26 cellular contexts compared by ENCODE assay signal in the genomic region with DNA sequence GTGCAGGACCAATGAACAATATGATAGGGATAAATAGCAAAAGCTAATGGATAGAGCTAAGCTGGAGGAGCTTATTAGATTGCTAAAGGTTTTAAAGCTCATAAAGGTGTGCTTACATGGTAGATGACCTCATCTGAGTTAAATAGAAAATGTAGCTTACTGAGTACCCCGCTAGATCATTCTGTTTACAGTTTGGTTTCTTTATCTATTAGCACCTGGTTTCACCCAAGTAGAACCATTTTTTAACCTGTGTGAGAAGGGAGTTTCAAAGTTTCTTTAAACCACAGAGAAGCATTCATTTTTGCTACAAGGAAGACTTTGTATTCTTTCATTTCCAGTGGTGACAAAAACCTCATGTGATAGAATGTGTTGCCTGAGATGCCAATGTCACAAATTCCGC.
"Had no signal": no experiment of that assay in that cellular context is flagged by ENCODE, and none has a peak within 500 bp of the region (broad histone marks: within the 10 kb centered on the region; RNA-seq: fewer than 3 reads in every experiment).

No MANE protein-coding gene starts in this region.

- DNase-seq: colonic mucosa; cortex of kidney; dermis blood vessel endothelial cell; dorsolateral prefrontal cortex; effector CD4-positive, alpha-beta T cell; effector CD8-positive, alpha-beta T cell; effector memory CD4-positive, alpha-beta T cell; effector memory CD8-positive, alpha-beta T cell; endodermal cell; erythroblast; esophagus squamous epithelium; foreskin fibroblast; foreskin keratinocyte; foreskin melanocyte; gastrocnemius medialis; glutamatergic neuron; head of caudate nucleus; heart left ventricle; heart right ventricle had no signal

- H3K4me2 ChIP-seq: hepatocyte had no signal

- H3K4me3 Mint-ChIP-seq: dendritic cell treated with granulocyte-macrophage colony-stimulating factor and Interleukin-4, amounts not matched to agents 40 ng/mL and 50 ng/mL, for 4 days; effector memory CD8-positive, alpha-beta T cell; endodermal cell had no signal

- H3K27me3 Mint-ChIP-seq: dendritic cell treated with granulocyte-macrophage colony-stimulating factor and Interleukin-4, amounts not matched to agents 40 ng/mL and 50 ng/mL, for 4 days; effector memory CD8-positive, alpha-beta T cell had no signal

- H3K4me1 Mint-ChIP-seq: endodermal cell had no signal

- H2AFZ ChIP-seq: hepatocyte had no signal

- ATAC-seq: effector memory CD8-positive, alpha-beta T cell; esophagus mucosa; foreskin keratinocyte; gastrocnemius medialis; gastroesophageal sphincter; heart left ventricle; heart right ventricle had no signal

- H3K4me1 ChIP-seq: colonic mucosa, esophagus muscularis mucosa, esophagus squamous epithelium, foreskin keratinocyte, gastrocnemius medialis, gastroesophageal sphincter, heart left ventricle, heart right ventricle had no signal

- H3K27ac ChIP-seq: colonic mucosa, coronary artery, dorsolateral prefrontal cortex, epithelial cell of prostate, esophagus muscularis mucosa, esophagus squamous epithelium, foreskin keratinocyte, gastrocnemius medialis, gastroesophageal sphincter, heart left ventricle, heart right ventricle, hepatocyte had no signal

- H3K9me3 ChIP-seq: colonic mucosa, gastrocnemius medialis had no signal

- H3K79me2 ChIP-seq: hepatocyte had no signal

- H3K27me3 ChIP-seq: colonic mucosa, dorsolateral prefrontal cortex, esophagus muscularis mucosa, esophagus squamous epithelium, foreskin keratinocyte, gastrocnemius medialis, gastroesophageal sphincter, heart left ventricle, heart right ventricle, hepatocyte had no signal

- H3K36me3 ChIP-seq: colonic mucosa, esophagus muscularis mucosa, esophagus squamous epithelium, gastrocnemius medialis, gastroesophageal sphincter, heart left ventricle, heart right ventricle had no signal

- H3K4me3 ChIP-seq: colonic mucosa, coronary artery, dorsolateral prefrontal cortex, esophagus muscularis mucosa, esophagus squamous epithelium, gastrocnemius medialis, gastroesophageal sphincter, heart left ventricle, heart right ventricle, hepatocyte had no signal

- H3K27ac Mint-ChIP-seq: dendritic cell treated with granulocyte-macrophage colony-stimulating factor and Interleukin-4, amounts not matched to agents 40 ng/mL and 50 ng/mL, for 4 days; effector memory CD8-positive, alpha-beta T cell; endodermal cell had no signal
